In the genomic region with DNA sequence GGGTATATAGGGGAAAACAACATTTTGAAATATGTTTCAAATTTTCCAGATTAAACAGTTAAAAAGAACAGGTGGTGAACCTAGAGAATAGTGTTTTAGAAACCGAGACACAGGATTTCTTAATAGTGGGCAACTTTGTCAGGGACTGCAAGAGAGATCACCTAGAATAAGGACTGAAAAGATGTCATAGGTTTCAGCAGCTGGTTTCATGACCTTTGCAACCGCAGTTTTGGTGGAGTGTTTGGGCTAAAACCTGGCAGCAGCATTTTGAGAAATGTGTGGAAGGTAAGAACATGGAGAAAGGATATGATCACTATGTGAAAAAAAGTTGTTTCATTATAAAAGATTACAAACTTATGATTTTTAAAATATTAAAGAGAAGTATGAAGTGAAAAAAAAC, we compare ENCODE assay signal across 13 cellular contexts. TPM values are rescaled to one million over a fixed set of nuclear protein-coding genes. Genes with fewer than 3 reads are reported as not detected.
A peak's percentile ranks its signal among the peaks of the same experiment; 100 is the strongest.
DNase-seq lines count a peak whose midpoint lies in the region; ATAC-seq lines count a peak whose summit lies in the region.
"Had no signal": no experiment of that assay in that cellular context is flagged by ENCODE, and none has a peak within 500 bp of the region (broad histone marks: within the 10 kb centered on the region; RNA-seq: fewer than 3 reads in every experiment).

No MANE protein-coding gene starts in this region.

- H2BK15ac ChIP-seq in mesendoderm (replicated peaks; ENCODE audit: low read depth), result no peak overlapping the region

- no peak overlapping the region for H2AK5ac ChIP-seq in mesendoderm (ENCODE audit: low read length)

- peaks cover 10% of the 10 kb centered on the region for H3K79me2 ChIP-seq in mesendoderm (ENCODE audit: control insufficient read depth, insufficient read depth, low read length)

- H3K56ac ChIP-seq in mesendoderm (ENCODE audit: low read length), result no peak overlapping the region

- peak; percentile 25 to 31 for DNase-seq in stimulated activated CD4-positive, alpha-beta T cell treated with anti-CD3 and anti-CD28 coated beads, Interleukin-2, amount 100 ng/mL, for 24 hours
- DNase-seq in stimulated activated CD4-positive, alpha-beta T cell treated with anti-CD3 and anti-CD28 coated beads, Interleukin-12 subunit alpha, Interleukin-12 subunit beta, amount 100 ng/mL, for 4 hours, result no peak
- DNase-seq in C1 segment of cervical spinal cord (lab: John Stamatoyannopoulos, UW), result no peak
- no peak for DNase-seq in globus pallidus (ENCODE audit: low spot score)
- DNase-seq in mesendoderm, result no peak
- DNase-seq in SIG-M5 (lab: John Stamatoyannopoulos, UW), result no peak
- DNase-seq: foreskin keratinocyte, KBM-7, NCI-H774, stomach had no signal

- no peak overlapping the region for H3K4me3 ChIP-seq in mesendoderm (ENCODE audit: low read length)
- H3K4me3 ChIP-seq: lung, stomach had no signal

- H3K4me2 ChIP-seq in mesendoderm (ENCODE audit: low read length), result no peak overlapping the region

- no peak overlapping the region for H2BK120ac ChIP-seq in mesendoderm (ENCODE audit: low read depth, low read length)

- H4K8ac ChIP-seq in mesendoderm (ENCODE audit: low read depth, low read length), result no peak overlapping the region

- H3K4me1 ChIP-seq in mesendoderm (ENCODE audit: control insufficient read depth, low read depth, low read length), result no peaks in the 10 kb centered on the region

- H3K27ac ChIP-seq in mesendoderm (ENCODE audit: low read depth, low read length), result no peak overlapping the region
- H3K27ac ChIP-seq: foreskin keratinocyte had no signal

- H3K4ac ChIP-seq in mesendoderm (ENCODE audit: low read depth, low read length), result no peak overlapping the region

- no peak overlapping the region for H2BK5ac ChIP-seq in mesendoderm (ENCODE audit: low read length)

- H3K23ac ChIP-seq in mesendoderm (ENCODE audit: low read length), result no peak overlapping the region

- no peaks in the 10 kb centered on the region for H3K27me3 ChIP-seq in mesendoderm (ENCODE audit: insufficient read depth, low read length, poor library complexity)
- H3K27me3 ChIP-seq: foreskin keratinocyte, stomach had no signal

- no CpG with 5 or more reads among the region's 2 CpGs for WGBS in mesendoderm (ENCODE audit: extremely low coverage, insufficient coverage, low lambda C conversion rate)

- peaks cover 2% of the 10 kb centered on the region for H3K79me1 ChIP-seq in mesendoderm (ENCODE audit: low read length)

- ATAC-seq in HG02763 (IDR thresholded peaks at IDR 0.05; ENCODE audit: unreplicated experiment) (peak; percentile 62), HG03571 (IDR thresholded peaks at IDR 0.05; ENCODE audit: unreplicated experiment) (peak; percentile 45)
- ATAC-seq: foreskin keratinocyte had no signal

- H3K9ac ChIP-seq in mesendoderm (ENCODE audit: low read length), result no peak overlapping the region

- H3K36me3 ChIP-seq in mesendoderm (ENCODE audit: control insufficient read depth, insufficient read depth, low read length), result no peaks in the 10 kb centered on the region

- no peak overlapping the region for H4K5ac ChIP-seq in mesendoderm (ENCODE audit: low read length)

- no peak overlapping the region for H3K18ac ChIP-seq in mesendoderm (ENCODE audit: low read length)

RNA-seq across cellular contexts. Expression of a gene that starts 34.9 kb away (rescaled TPM):
- 54.9 TPM for polyA plus RNA-seq in mesendoderm (2013, experiment 1 of 2)
- 57.3 TPM for polyA plus RNA-seq in mesendoderm (2013, experiment 2 of 2)

Comparison
In these comparisons a context has a peak if more than half of its experiments do, and no peak if none do; other contexts are left out.
1. DNase-seq: peak in stimulated activated CD4-positive, alpha-beta T cell treated with anti-CD3 and anti-CD28 coated beads, Interleukin-2, amount 100 ng/mL, for 24 hours (2 of 2); none in stimulated activated CD4-positive, alpha-beta T cell treated with anti-CD3 and anti-CD28 coated beads, Interleukin-12 subunit alpha, Interleukin-12 subunit beta, amount 100 ng/mL, for 4 hours (single experiment), C1 segment of cervical spinal cord (0 of 14), globus pallidus (single experiment), mesendoderm (single experiment) and SIG-M5 (single experiment).